8 cellular contexts compared by ENCODE assay signal in the genomic region with DNA sequence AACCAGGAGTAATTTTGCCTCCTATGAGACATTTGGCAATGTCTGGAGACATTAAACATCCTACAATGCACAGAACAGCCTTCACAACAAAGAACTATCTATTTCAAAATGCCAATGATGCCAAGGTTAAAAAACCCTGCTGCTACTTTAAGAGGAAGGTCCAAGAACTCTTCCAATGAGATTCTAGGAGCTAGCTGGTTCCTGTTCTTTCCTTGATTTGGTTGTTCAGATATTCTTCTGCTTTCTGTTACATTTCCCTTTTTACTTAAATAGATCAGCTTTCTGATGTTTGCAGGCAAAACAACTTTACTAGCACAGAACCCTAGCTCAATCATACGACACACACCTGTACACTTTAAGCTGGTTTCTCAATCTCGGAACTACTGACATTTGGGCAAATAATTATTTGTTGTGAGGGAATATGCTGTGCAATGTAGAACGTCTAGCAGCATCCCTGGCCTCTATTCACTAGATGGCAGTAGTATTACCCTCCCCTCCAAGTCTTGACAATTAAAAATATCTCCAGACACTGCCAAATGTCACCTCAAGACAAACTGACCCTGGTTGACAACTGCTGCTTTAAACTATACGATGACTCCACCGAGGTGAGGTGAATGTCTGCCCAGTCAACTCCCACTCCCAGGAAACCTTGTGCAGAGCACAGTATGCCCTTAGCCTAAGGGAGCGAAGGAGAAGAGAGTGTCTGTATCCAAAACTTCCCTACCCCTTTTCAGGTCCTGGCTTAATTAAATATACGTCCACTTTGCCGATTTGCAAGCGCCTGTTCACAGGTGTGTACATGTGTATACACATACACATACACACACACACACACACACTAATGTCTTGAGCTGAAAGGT. TPM values are rescaled to one million over a fixed set of nuclear protein-coding genes. Genes with fewer than 3 reads are reported as not detected.
DNase-seq lines count a peak whose midpoint lies in the region; ATAC-seq, FAIRE-seq and TF ChIP-seq lines count a peak whose summit lies in the region.

No MANE protein-coding gene starts in this region.

- CTCF ChIA-PET in activated CD4-positive, alpha-beta T cell treated with anti-CD3 and anti-CD28 coated beads, Interleukin-2, amount 10 ng/mL, durations not matched to agents 7 days and 5 days (lab: Charles Lee), result interaction anchor here (0.9 to 1.8 kb wide), 3 partner anchors 9 to 16 kb away, joined by 3 to 5 read pairs (median 3); no protein-coding TSS in a partner anchor
- CTCF ChIA-PET in WTC11 (lab: Charles Lee), result interaction anchor here (1.2 to 1.6 kb wide), 2 partner anchors 10 to 16 kb away, joined by 3 to 6 read pairs; no protein-coding TSS in a partner anchor

- H2AFZ ChIP-seq in astrocyte (ENCODE audit: low read depth, low read length), result no peak overlapping the region

- no peak overlapping the region for H3K27ac ChIP-seq in astrocyte (ENCODE audit: low read depth, low read length)

- H3K9ac ChIP-seq in astrocyte (ENCODE audit: low read length), result no peak overlapping the region

- no peak overlapping the region for H3K27ac Mint-ChIP-seq in activated CD4-positive, alpha-beta T cell treated with anti-CD3 and anti-CD28 coated beads, Interleukin-2, amount 10 ng/mL, durations not matched to agents 7 days and 5 days
- peak overlapping the region in 2 of 3 donors; percentile 48 to 76 for H3K27ac Mint-ChIP-seq in IgD-negative memory B cell
- H3K27ac Mint-ChIP-seq in astrocyte (ENCODE audit: unreplicated experiment), result no peak overlapping the region
- peak overlapping the region; percentile 17 to 70 for H3K27ac Mint-ChIP-seq in natural killer cell treated with Interleukin-12 subunit alpha and Interleukin-12 subunit beta and Interleukin-15 and Interleukin-18, amount 100 ng/mL, for 72 hours
- no peak overlapping the region for H3K27ac Mint-ChIP-seq in WTC11

- H3K36me3 Mint-ChIP-seq in activated CD4-positive, alpha-beta T cell treated with anti-CD3 and anti-CD28 coated beads, Interleukin-2, amount 10 ng/mL, durations not matched to agents 7 days and 5 days (ENCODE audit: low read depth), result peaks cover 3% of the 10 kb centered on the region
- H3K36me3 Mint-ChIP-seq in IgD-negative memory B cell (peaks cover 2% of the 10 kb centered on the region), astrocyte (ENCODE audit: low read depth, unreplicated experiment) (no peaks in the 10 kb centered on the region), WTC11 (no peaks in the 10 kb centered on the region)
- peaks cover 6% of the 10 kb centered on the region for H3K36me3 Mint-ChIP-seq in natural killer cell treated with Interleukin-12 subunit alpha and Interleukin-12 subunit beta and Interleukin-15 and Interleukin-18, amount 100 ng/mL, for 72 hours

- POLR2A ChIA-PET in activated CD4-positive, alpha-beta T cell treated with anti-CD3 and anti-CD28 coated beads, Interleukin-2, amount 10 ng/mL, durations not matched to agents 7 days and 5 days (lab: Charles Lee), result no interaction called here
- POLR2A ChIA-PET in WTC11 (lab: Charles Lee), result no interaction called here

- no peak overlapping the region for H3K4me3 Mint-ChIP-seq in activated CD4-positive, alpha-beta T cell treated with anti-CD3 and anti-CD28 coated beads, Interleukin-2, amount 10 ng/mL, durations not matched to agents 7 days and 5 days
- H3K4me3 Mint-ChIP-seq in IgD-negative memory B cell (peak overlapping the region; percentile 13 to 78 (median 73)), astrocyte (ENCODE audit: unreplicated experiment) (no peak overlapping the region), WTC11 (no peak overlapping the region)
- peak overlapping the region; percentile 69 for H3K4me3 Mint-ChIP-seq in natural killer cell treated with Interleukin-12 subunit alpha and Interleukin-12 subunit beta and Interleukin-15 and Interleukin-18, amount 100 ng/mL, for 72 hours

- H3K9me3 ChIP-seq in astrocyte (ENCODE audit: insufficient read depth, low read depth, low read length), result no peaks in the 10 kb centered on the region

- H3K27me3 ChIP-seq in astrocyte (ENCODE audit: insufficient read depth, low read length), result no peaks in the 10 kb centered on the region

- peaks cover 3% of the 10 kb centered on the region for H3K4me1 ChIP-seq in astrocyte (ENCODE audit: insufficient read depth, low read length)

- peaks cover 54% of the 10 kb centered on the region for H3K4me1 Mint-ChIP-seq in activated CD4-positive, alpha-beta T cell treated with anti-CD3 and anti-CD28 coated beads, Interleukin-2, amount 10 ng/mL, durations not matched to agents 7 days and 5 days
- H3K4me1 Mint-ChIP-seq in IgD-negative memory B cell (peaks cover 51 to 62% (median 54%) of the 10 kb centered on the region in 3 donors), astrocyte (ENCODE audit: low read depth, unreplicated experiment) (peaks cover 13% of the 10 kb centered on the region), WTC11 (peaks cover 24% of the 10 kb centered on the region)
- peaks cover 40 to 61% of the 10 kb centered on the region in 2 donors for H3K4me1 Mint-ChIP-seq in natural killer cell treated with Interleukin-12 subunit alpha and Interleukin-12 subunit beta and Interleukin-15 and Interleukin-18, amount 100 ng/mL, for 72 hours (ENCODE audit: low read depth in 2 of 2)

- DNase-seq in activated CD4-positive, alpha-beta T cell treated with anti-CD3 and anti-CD28 coated beads, Interleukin-2, amount 10 ng/mL, durations not matched to agents 7 days and 5 days, result peak; percentile 27
- DNase-seq in activated CD4-positive, alpha-beta T cell treated with anti-CD3 and anti-CD28 coated beads for 1 hour, result no peak
- DNase-seq in astrocyte (ENCODE audit: low read depth) (no peak), NCI-H524 treated with DMSO at 0.1 percent for 48 hours (lab: John Stamatoyannopoulos, UW) (no peak), WTC11 (ENCODE audit: low spot score) (no peak)
- DNase-seq in natural killer cell treated with Interleukin-12 subunit alpha and Interleukin-12 subunit beta and Interleukin-15 and Interleukin-18, amount 100 ng/mL, for 72 hours (ENCODE audit: low spot score), result no peak
- no peak for DNase-seq in stimulated activated CD4-positive, alpha-beta T cell treated with anti-CD3 and anti-CD28 coated beads, Interleukin-4, amount 100 ng/mL, for 24 hours

- H3K27me3 Mint-ChIP-seq in activated CD4-positive, alpha-beta T cell treated with anti-CD3 and anti-CD28 coated beads, Interleukin-2, amount 10 ng/mL, durations not matched to agents 7 days and 5 days, result no peaks in the 10 kb centered on the region
- H3K27me3 Mint-ChIP-seq in IgD-negative memory B cell, result peaks cover 1% of the 10 kb centered on the region
- H3K27me3 Mint-ChIP-seq in astrocyte (ENCODE audit: low read depth, unreplicated experiment), result no peaks in the 10 kb centered on the region
- H3K27me3 Mint-ChIP-seq in natural killer cell treated with Interleukin-12 subunit alpha and Interleukin-12 subunit beta and Interleukin-15 and Interleukin-18, amount 100 ng/mL, for 72 hours, result no peaks in the 10 kb centered on the region
- H3K27me3 Mint-ChIP-seq in WTC11 (ENCODE audit: low read depth), result no peaks in the 10 kb centered on the region

- H4K20me1 ChIP-seq in astrocyte (ENCODE audit: insufficient read depth, low read length), result peaks cover 51% of the 10 kb centered on the region

- peaks cover 91% of the 10 kb centered on the region for H3K79me2 ChIP-seq in astrocyte (ENCODE audit: insufficient read depth, low read length)

- no peak overlapping the region for H3K4me3 ChIP-seq in astrocyte (ENCODE audit: insufficient read depth, low read depth, low read length)

- no peaks in the 10 kb centered on the region for H3K36me3 ChIP-seq in astrocyte (ENCODE audit: insufficient read depth, low read length)

- no peak overlapping the region for H3K4me2 ChIP-seq in astrocyte (ENCODE audit: low read length)

- H3K9me3 Mint-ChIP-seq in activated CD4-positive, alpha-beta T cell treated with anti-CD3 and anti-CD28 coated beads, Interleukin-2, amount 10 ng/mL, durations not matched to agents 7 days and 5 days, result no peaks in the 10 kb centered on the region
- H3K9me3 Mint-ChIP-seq in IgD-negative memory B cell (peaks cover 0 to 1% (median 0%) of the 10 kb centered on the region in 3 donors), astrocyte (ENCODE audit: unreplicated experiment) (no peaks in the 10 kb centered on the region), WTC11 (peaks cover 2% of the 10 kb centered on the region; the same call in 1 of the 2 replicates)
- no peaks in the 10 kb centered on the region for H3K9me3 Mint-ChIP-seq in natural killer cell treated with Interleukin-12 subunit alpha and Interleukin-12 subunit beta and Interleukin-15 and Interleukin-18, amount 100 ng/mL, for 72 hours

- no peak for FAIRE-seq in astrocyte (lab: Jason Lieb, UNC)

- no peak for ATAC-seq in natural killer cell treated with Interleukin-12 subunit alpha and Interleukin-12 subunit beta and Interleukin-15 and Interleukin-18, amount 100 ng/mL, for 72 hours
- ATAC-seq in WTC11, result no peak

- TF ChIP-seq CTCF in astrocyte (IDR thresholded peaks at IDR 0.05; ENCODE audit: insufficient read depth, low read depth, low read length), result peak; percentile 31
- TF ChIP-seq CTCF in WTC11 (IDR thresholded peaks at IDR 0.05), result no peak

TF ChIP-seq in WTC11, 78 proteins besides CTCF, POLR2A, EP300 and RAD21 (continues in another document):
- TF ChIP-seq PRRX2 (CRISPR knock-in tag; IDR thresholded peaks at IDR 0.05), result no peak
- TF ChIP-seq, protein P1, sequence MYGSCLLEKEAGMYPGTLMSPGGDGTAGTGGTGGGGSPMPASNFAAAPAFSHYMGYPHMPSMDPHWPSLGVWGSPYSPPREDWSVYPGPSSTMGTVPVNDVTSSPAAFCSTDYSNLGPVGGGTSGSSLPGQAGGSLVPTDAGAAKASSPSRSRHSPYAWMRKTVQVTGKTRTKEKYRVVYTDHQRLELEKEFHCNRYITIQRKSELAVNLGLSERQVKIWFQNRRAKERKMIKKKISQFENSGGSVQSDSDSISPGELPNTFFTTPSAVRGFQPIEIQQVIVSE (CRISPR knock-in tag; IDR thresholded peaks at IDR 0.05; ENCODE audit: borderline replicate concordance), result no peak
- TF ChIP-seq SOX15 (CRISPR knock-in tag; IDR thresholded peaks at IDR 0.05), result no peak

RNA-seq across cellular contexts. Expression of a gene that starts 4.4 kb away (rescaled TPM):
- total RNA-seq in activated CD4-positive, alpha-beta T cell treated with anti-CD3 and anti-CD28 coated beads, Interleukin-2, amount 10 ng/mL, durations not matched to agents 7 days and 5 days, result 10 to 100 TPM; 18.0 to 19.8 TPM
- polyA plus RNA-seq in IgD-negative memory B cell, result 20.5 TPM
- 13.3 and 16.0 TPM in 2 replicates for total RNA-seq in astrocyte
- 10 to 100 TPM; 34.2 to 44.6 TPM for total RNA-seq in natural killer cell treated with Interleukin-12 subunit alpha and Interleukin-12 subunit beta and Interleukin-15 and Interleukin-18, amount 100 ng/mL, for 72 hours
- 21.4 to 23.8 TPM (median 22.4 TPM) in 3 replicates for total RNA-seq in WTC11 (2021)

Comparison
In these comparisons a context has a peak if more than half of its experiments do, and no peak if none do; other contexts are left out.
1. H3K27ac Mint-ChIP-seq: peak in IgD-negative memory B cell (2 of 3) and natural killer cell treated with Interleukin-12 subunit alpha and Interleukin-12 subunit beta and Interleukin-15 and Interleukin-18, amount 100 ng/mL, for 72 hours (2 of 2); none in activated CD4-positive, alpha-beta T cell treated with anti-CD3 and anti-CD28 coated beads, Interleukin-2, amount 10 ng/mL, durations not matched to agents 7 days and 5 days (single experiment), astrocyte (single experiment) and WTC11 (single experiment).
2. H3K4me3 Mint-ChIP-seq: peak in IgD-negative memory B cell (4 of 4) and natural killer cell treated with Interleukin-12 subunit alpha and Interleukin-12 subunit beta and Interleukin-15 and Interleukin-18, amount 100 ng/mL, for 72 hours (single experiment); none in activated CD4-positive, alpha-beta T cell treated with anti-CD3 and anti-CD28 coated beads, Interleukin-2, amount 10 ng/mL, durations not matched to agents 7 days and 5 days (single experiment), astrocyte (single experiment) and WTC11 (single experiment).